Comparison of ENCODE assay signal across 24 cellular contexts in genomic region chr18:63987743-63988142, GRCh38. TPM values are rescaled to one million over a fixed set of nuclear protein-coding genes. Genes with fewer than 3 reads are reported as not detected.
"Had no signal": no experiment of that assay in that cellular context is flagged by ENCODE, and none has a peak within 500 bp of the region (broad histone marks: within the 10 kb centered on the region; RNA-seq: fewer than 3 reads in every experiment).

No MANE protein-coding gene starts in this region.

- DNase-seq: activated CD4-positive, alpha-beta memory T cell treated with anti-CD3 and anti-CD28 coated beads for 36 hours; activated CD4-positive, alpha-beta T cell treated with anti-CD3 and anti-CD28 coated beads for 4 hours; activated naive CD4-positive, alpha-beta T cell treated with Interleukin-2 at 50 U/mL for 16 hours; activated naive CD8-positive, alpha-beta T cell treated with anti-CD3 and anti-CD28 coated beads for 36 hours; activated T-cell treated with anti-CD3 and anti-CD28 coated beads, Interleukin-2, amount 50 U/mL, for 48 hours; amniotic stem cell; cortex of kidney; glutamatergic neuron; immature natural killer cell; left ventricle myocardium superior; mammary epithelial cell; naive thymus-derived CD8-positive, alpha-beta T cell; stimulated activated CD4-positive, alpha-beta T cell treated with anti-CD3 and anti-CD28 coated beads, Interleukin-4, amount 100 ng/mL, for 1 hour; stimulated activated naive CD4-positive, alpha-beta T cell; T-helper 1 cell; upper lobe of right lung had no signal

- ATAC-seq: left ventricle myocardium superior; naive thymus-derived CD8-positive, alpha-beta T cell; upper lobe of right lung; WTC11 had no signal

- H3K4me3 ChIP-seq: breast epithelium, hepatocyte, neural progenitor cell, upper lobe of right lung had no signal

RNA-seq across cellular contexts. Expression of gene HMSD, which starts 38.6 kb away (rescaled TPM):
- total RNA-seq: frontal cortex; naive thymus-derived CD8-positive, alpha-beta T cell; posterior vena cava; renal cortical epithelial cell; subcutaneous adipose tissue had no signal
- polyA plus RNA-seq: hepatocyte; immature natural killer cell; naive thymus-derived CD8-positive, alpha-beta T cell had no signal
